ENCODE assay signal across 26 cellular contexts in the genomic region with DNA sequence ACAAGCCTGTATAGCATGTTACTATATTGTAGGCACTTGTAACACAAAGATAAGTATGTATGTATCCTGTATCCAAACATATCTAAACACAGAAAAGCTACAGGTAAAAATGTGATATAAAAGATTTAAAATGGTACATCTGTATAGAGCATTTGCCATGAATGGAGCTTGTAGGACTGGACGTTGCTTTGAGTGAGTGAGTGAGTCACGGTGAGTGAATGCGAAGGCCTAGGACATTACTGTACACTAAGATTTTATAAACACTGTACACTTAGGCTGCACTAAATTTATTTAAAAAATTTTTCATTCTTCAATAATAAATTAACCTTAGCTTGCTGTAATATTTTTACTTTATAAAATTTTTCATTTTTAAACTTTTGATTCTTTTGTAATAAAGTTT.
A peak's percentile ranks its signal among the peaks of the same experiment; 100 is the strongest.
DNase-seq lines count a peak whose midpoint lies in the region; ATAC-seq, FAIRE-seq and TF ChIP-seq lines count a peak whose summit lies in the region.
"Had no signal": no experiment of that assay in that cellular context is flagged by ENCODE, and none has a peak within 500 bp of the region (broad histone marks: within the 10 kb centered on the region; RNA-seq: fewer than 3 reads in every experiment).

No MANE protein-coding gene starts in this region.

- H3K36me3 Mint-ChIP-seq in astrocyte (ENCODE audit: low read depth, unreplicated experiment) = no peaks in the 10 kb centered on the region
- H3K36me3 Mint-ChIP-seq: CD8-positive, alpha-beta memory T cell had no signal

- no peak overlapping the region for H3K4me3 ChIP-seq in astrocyte (ENCODE audit: insufficient read depth, low read depth, low read length)
- H3K4me3 ChIP-seq: SK-N-MC had no signal

- no peak for FAIRE-seq in astrocyte (lab: Jason Lieb, UNC)
- FAIRE-seq: GM18507, H1, RCC 7860 had no signal

- no peaks in the 10 kb centered on the region for H3K79me2 ChIP-seq in astrocyte (ENCODE audit: insufficient read depth, low read length)

- no peak for TF ChIP-seq CTCF in astrocyte (IDR thresholded peaks at IDR 0.05; ENCODE audit: insufficient read depth, low read depth, low read length)
- no peak for TF ChIP-seq CTCF in foreskin keratinocyte (conservative IDR thresholded peaks at IDR 0.05)

- DNase-seq in A172 (ENCODE audit: low spot score) (peak; percentile 16), LHCN-M2 (ENCODE audit: low read depth) (peak; percentile 34), astrocyte (ENCODE audit: low read depth) (peak; percentile 16), foreskin keratinocyte (no peak), DMS114 treated with DMSO at 0.1 percent for 48 hours (lab: John Stamatoyannopoulos, UW; ENCODE audit: unreplicated experiment) (no peak), NCI-H524 (lab: John Stamatoyannopoulos, UW) (no peak)
- no peak for DNase-seq in activated CD4-positive, CD25-positive, alpha-beta regulatory T cell (lab: John Stamatoyannopoulos, UW)
- DNase-seq: 8988T; Calu3; CD8-positive, alpha-beta memory T cell; GDM1; Karpas-422; MM.1S; NCI-H1048; NCI-H1417 treated with DMSO at 0.1 percent for 48 hours; NCI-H187; NCI-H446; NCI-H526 treated with DMSO at 0.1 percent for 48 hours; OCI-M1; Right ventricle myocardium superior had no signal

- H3K27ac ChIP-seq in astrocyte (ENCODE audit: low read depth, low read length) (no peak overlapping the region), foreskin keratinocyte (no peak overlapping the region)
- H3K27ac ChIP-seq: C4-2B, SK-N-MC had no signal

- H3K4me1 ChIP-seq in astrocyte (ENCODE audit: insufficient read depth, low read length) = no peaks in the 10 kb centered on the region
- H3K4me1 ChIP-seq in foreskin keratinocyte = no peaks in the 10 kb centered on the region

- H3K4me1 Mint-ChIP-seq in astrocyte (ENCODE audit: low read depth, unreplicated experiment) = peaks cover 3% of the 10 kb centered on the region
- H3K4me1 Mint-ChIP-seq: CD8-positive, alpha-beta memory T cell had no signal

- peak; percentile 35 for ATAC-seq in foreskin keratinocyte
- no peak for ATAC-seq in HG03159 (IDR thresholded peaks at IDR 0.05; ENCODE audit: unreplicated experiment)

- no peak overlapping the region for H2AFZ ChIP-seq in astrocyte (ENCODE audit: low read depth, low read length)

- no peaks in the 10 kb centered on the region for H3K27me3 Mint-ChIP-seq in astrocyte (ENCODE audit: low read depth, unreplicated experiment)
- H3K27me3 Mint-ChIP-seq: CD8-positive, alpha-beta memory T cell had no signal

- no peak overlapping the region for H3K4me2 ChIP-seq in astrocyte (ENCODE audit: low read length)

- H3K27me3 ChIP-seq in astrocyte (ENCODE audit: insufficient read depth, low read length) = no peaks in the 10 kb centered on the region
- H3K27me3 ChIP-seq in foreskin keratinocyte = peaks cover 8% of the 10 kb centered on the region

- no peak overlapping the region for H3K27ac Mint-ChIP-seq in astrocyte (ENCODE audit: unreplicated experiment)
- H3K27ac Mint-ChIP-seq: CD8-positive, alpha-beta memory T cell had no signal

- H3K36me3 ChIP-seq in astrocyte (ENCODE audit: insufficient read depth, low read length) = no peaks in the 10 kb centered on the region

- no peaks in the 10 kb centered on the region for H3K9me3 Mint-ChIP-seq in astrocyte (ENCODE audit: unreplicated experiment)

- no peak overlapping the region for H3K4me3 Mint-ChIP-seq in astrocyte (ENCODE audit: unreplicated experiment)
- H3K4me3 Mint-ChIP-seq: CD8-positive, alpha-beta memory T cell had no signal

- H3K9me3 ChIP-seq in astrocyte (ENCODE audit: insufficient read depth, low read depth, low read length) = no peaks in the 10 kb centered on the region

- no peak overlapping the region for H3K9ac ChIP-seq in astrocyte (ENCODE audit: low read length)

- H4K20me1 ChIP-seq in astrocyte (ENCODE audit: insufficient read depth, low read length) = no peaks in the 10 kb centered on the region

Comparison
In these comparisons a context has a peak if more than half of its experiments do, and no peak if none do; other contexts are left out.
1. DNase-seq: peak in A172 (single experiment), LHCN-M2 (single experiment) and astrocyte (single experiment); none in foreskin keratinocyte (0 of 2), activated CD4-positive, CD25-positive, alpha-beta regulatory T cell (0 of 4), DMS114 treated with DMSO at 0.1 percent for 48 hours (single experiment) and NCI-H524 (0 of 2).